In the genomic region with DNA sequence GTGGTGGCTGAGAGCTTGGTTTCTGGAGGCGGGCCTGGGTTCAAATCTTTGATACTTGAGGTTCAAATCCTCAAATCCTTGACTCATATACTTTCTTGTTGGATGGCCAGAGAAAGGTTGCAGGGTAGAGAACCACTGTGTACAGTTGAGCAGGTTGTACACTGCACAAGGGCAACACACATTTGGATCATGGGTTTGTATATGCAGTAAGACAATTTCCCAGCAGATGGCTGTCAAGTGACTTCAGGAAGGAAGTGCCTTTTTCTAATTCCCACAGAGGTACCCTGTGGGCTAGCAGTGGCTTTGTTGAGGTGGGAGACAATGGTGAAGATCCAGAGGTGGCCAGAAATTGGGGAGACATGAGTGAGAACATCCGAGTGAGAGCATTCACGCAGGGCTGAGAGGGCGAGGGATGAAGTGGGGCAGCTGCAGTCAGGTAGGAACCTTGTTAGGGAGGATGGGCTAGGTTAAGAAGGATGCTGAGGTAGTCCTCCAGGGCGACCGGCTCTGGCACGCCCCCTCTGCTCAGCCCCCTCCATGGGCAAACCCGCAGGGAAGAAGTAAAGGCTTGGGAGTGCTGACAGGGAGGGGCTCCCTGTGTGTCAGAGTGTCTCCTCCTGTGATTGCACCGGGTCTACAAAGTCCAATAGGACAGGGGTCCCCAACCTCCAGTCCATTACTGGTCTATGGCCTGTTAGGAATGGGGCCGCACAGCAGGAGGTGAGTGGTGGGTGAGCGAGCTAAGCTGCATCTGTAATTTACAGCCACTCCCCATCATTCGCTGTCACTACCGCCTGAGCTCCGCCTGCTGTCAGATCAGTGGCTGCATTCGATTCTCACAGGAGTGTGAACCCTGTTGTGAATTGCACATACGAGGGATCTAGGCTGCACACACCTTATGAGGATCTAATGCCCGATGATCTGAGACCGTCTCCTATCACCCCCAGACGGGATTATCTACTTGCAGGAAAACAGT, we compare ENCODE assay signal across 13 cellular contexts. TPM values are rescaled to one million over a fixed set of nuclear protein-coding genes. Genes with fewer than 3 reads are reported as not detected.
DNase-seq lines count a peak whose midpoint lies in the region; FAIRE-seq lines count a peak whose summit lies in the region.
"Had no signal": no experiment of that assay in that cellular context is flagged by ENCODE, and none has a peak within 500 bp of the region (broad histone marks: within the 10 kb centered on the region; RNA-seq: fewer than 3 reads in every experiment).

No MANE protein-coding gene starts in this region.

- no peak overlapping the region for H3K27ac ChIP-seq in small intestine (ENCODE audit: low read depth in 1 of 2, low read length in 1 of 2)

- whole genome bisulfite sequencing in small intestine, 3 donors: 34 to 61% (median 47%) methylated on average over 19 of the region's 19 CpGs

- H3K27me3 ChIP-seq in small intestine (ENCODE audit: control insufficient read depth in 2 of 2, insufficient read depth in 2 of 2, low read length in 2 of 2): no peaks in the 10 kb centered on the region

- H3K9me3 ChIP-seq in small intestine (ENCODE audit: control insufficient read depth, low read depth): no peaks in the 10 kb centered on the region

- H3K4me3 ChIP-seq in small intestine (ENCODE audit: low read depth in 1 of 2, low read length in 2 of 2): no peak overlapping the region

- H3K4me1 ChIP-seq in small intestine (ENCODE audit: control insufficient read depth in 2 of 2, insufficient read depth in 1 of 2, low read depth in 1 of 2, low read length in 1 of 2): peaks cover 0 to 3% of the 10 kb centered on the region in 2 donors

- no peaks in the 10 kb centered on the region for H3K36me3 ChIP-seq in small intestine (ENCODE audit: control insufficient read depth in 2 of 2, insufficient read depth in 2 of 2, low read length in 2 of 2)

- FAIRE-seq in small intestine (lab: Jason Lieb, UNC): no peak
- FAIRE-seq: urothelium cell line had no signal

- peak; percentile 28 for DNase-seq in NCI-H82 (lab: John Stamatoyannopoulos, UW)
- no peak for DNase-seq in NCI-H82 treated with DMSO at 0.1 percent for 48 hours (lab: John Stamatoyannopoulos, UW; ENCODE audit: unreplicated experiment)
- DNase-seq in OCI-M1 (lab: John Stamatoyannopoulos, UW): peak; percentile 19
- DNase-seq in small intestine: peak; percentile 17
- DNase-seq in NCI-H187 treated with DMSO at 0.1 percent for 48 hours (lab: John Stamatoyannopoulos, UW): no peak
- no peak for DNase-seq in pons (ENCODE audit: low spot score)
- DNase-seq: activated naive CD8-positive, alpha-beta T cell treated with anti-CD3 and anti-CD28 coated beads, Interleukin-2, amount 10 ng/mL, durations not matched to agents 7 days and 5 days; Calu3; caudate nucleus; glutamatergic neuron; KG1; stimulated activated CD4-positive, alpha-beta T cell treated with anti-CD3 and anti-CD28 coated beads, Interleukin-2, amount 100 ng/mL, for 48 hours had no signal

RNA-seq across cellular contexts. Expression of a gene that starts 2.7 kb away (rescaled TPM):
- 1 to 10 TPM in 2 of 3 donors, not detected in 1; 1.1 to 2.5 TPM for polyA plus RNA-seq in small intestine

RNA-seq across cellular contexts. Expression of a gene that starts 8.6 kb away (rescaled TPM):
- 10 to 100 TPM in 1 of 3 donors, 1 to 10 TPM in 2; 4.6 to 35.4 (median 5.6) TPM for polyA plus RNA-seq in small intestine

RNA-seq across cellular contexts. Expression of a gene that starts 29.3 kb away (rescaled TPM):
- 10 to 100 TPM; 13.2 to 26.8 (median 17.0) TPM for polyA plus RNA-seq in small intestine

RNA-seq across cellular contexts. Expression of a gene that starts 34.5 kb away (rescaled TPM):
- 1 to 10 TPM; 4.5 to 9.7 (median 4.9) TPM for polyA plus RNA-seq in small intestine

Comparison
In these comparisons a context has a peak if more than half of its experiments do, and no peak if none do; other contexts are left out.
1. DNase-seq: peak in NCI-H82 (single experiment), OCI-M1 (single experiment) and small intestine (single experiment); none in NCI-H82 treated with DMSO at 0.1 percent for 48 hours (single experiment), NCI-H187 treated with DMSO at 0.1 percent for 48 hours (single experiment) and pons (single experiment).